8 cellular contexts compared by ENCODE assay signal in genomic region chr15:66703540-66703941, GRCh38. TPM values are rescaled to one million over a fixed set of nuclear protein-coding genes. Genes with fewer than 3 reads are reported as not detected.
DNase-seq lines count a peak whose midpoint lies in the region; ATAC-seq, FAIRE-seq and TF ChIP-seq lines count a peak whose summit lies in the region.

No MANE protein-coding gene starts in this region.

- peaks cover 0 to 18% (median 0%) of the 10 kb centered on the region in 11 experiments; a peak in 4 of 22 replicates for H3K36me3 ChIP-seq in BLaER1 treated with 17β-estradiol and CSF1 and Interleukin-3, amounts not matched to agents 10 nM and 100 nM
- no peaks in the 10 kb centered on the region for H3K36me3 ChIP-seq in HUES48 (ENCODE audit: control insufficient read depth, insufficient read depth, low read length)
- no peaks in the 10 kb centered on the region for H3K36me3 ChIP-seq in upper lobe of right lung

- H3K4me1 ChIP-seq in BLaER1 treated with 17β-estradiol and CSF1 and Interleukin-3, amounts not matched to agents 10 nM and 100 nM: peaks cover 23 to 51% (median 33%) of the 10 kb centered on the region in 10 experiments; a peak in 19 of 20 replicates
- peaks cover 35% of the 10 kb centered on the region for H3K4me1 ChIP-seq in HUES48 (ENCODE audit: control insufficient read depth, insufficient read depth, low read length)
- peaks cover 42% of the 10 kb centered on the region for H3K4me1 ChIP-seq in upper lobe of right lung

- H3K27me3 ChIP-seq in BLaER1 treated with 17β-estradiol and CSF1 and Interleukin-3, amounts not matched to agents 10 nM and 100 nM: peaks cover 21 to 62% (median 51%) of the 10 kb centered on the region in 11 experiments
- peaks cover 44% of the 10 kb centered on the region for H3K27me3 ChIP-seq in HUES48 (ENCODE audit: control insufficient read depth, insufficient read depth, low read length)
- no peaks in the 10 kb centered on the region for H3K27me3 ChIP-seq in layer of hippocampus (ENCODE audit: control insufficient read depth, insufficient read depth, low read length)
- H3K27me3 ChIP-seq in upper lobe of right lung: no peaks in the 10 kb centered on the region

- in situ Hi-C loops in astrocyte of the cerebellum (cut with HindIII; ENCODE audit: low sequenced_read_pairs): loop anchor here (5.0 kb wide), 1 partner anchor 106 kb away; no protein-coding TSS in a partner anchor

- TF ChIP-seq CTCF in astrocyte of the cerebellum (IDR thresholded peaks at IDR 0.05; ENCODE audit: low read depth, low read length, missing control alignments) (no peak), upper lobe of right lung (IDR thresholded peaks at IDR 0.05) (no peak)

- intact Hi-C loops in upper lobe of right lung (cut with DNase I): loop anchor here (10.0 kb wide), 1 partner anchor 89 kb away; no protein-coding TSS in a partner anchor

- ATAC-seq in upper lobe of right lung: no peak

- H3K4me3 ChIP-seq in BLaER1 treated with 17β-estradiol and CSF1 and Interleukin-3, amounts not matched to agents 10 nM and 100 nM: peak overlapping the region; percentile 60 to 93 (median 72)
- H3K4me3 ChIP-seq in HUES48 (ENCODE audit: low read depth, low read length): peak overlapping the region; percentile 87
- H3K4me3 ChIP-seq in astrocyte of the cerebellum (ENCODE audit: low read depth, low read length): peak overlapping the region; percentile 63
- peak overlapping the region; percentile 60 for H3K4me3 ChIP-seq in upper lobe of right lung

- H3K27ac ChIP-seq in BLaER1 treated with 17β-estradiol and CSF1 and Interleukin-3, amounts not matched to agents 10 nM and 100 nM: peak overlapping the region in 10 of 11 experiments; percentile 74 to 96 (median 89); a peak in 20 of 22 replicates
- H3K27ac ChIP-seq in HUES48 (ENCODE audit: low read depth, low read length) (peak overlapping the region; percentile 12), layer of hippocampus (ENCODE audit: low read depth, low read length) (peak overlapping the region; percentile 46), upper lobe of right lung (peak overlapping the region; percentile 85)

- DNase-seq in astrocyte of the cerebellum (ENCODE audit: low read depth) (no peak), upper lobe of right lung (peak; percentile 77), HTR-8/SVneo (ENCODE audit: insufficient read length, low spot score) (no peak), NCI-H345 treated with DMSO at 0.1 percent for 48 hours (lab: John Stamatoyannopoulos, UW; ENCODE audit: unreplicated experiment) (no peak), H4 (ENCODE audit: low spot score) (no peak)

- H3K4me2 ChIP-seq in BLaER1 treated with 17β-estradiol and CSF1 and Interleukin-3, amounts not matched to agents 10 nM and 100 nM: peak overlapping the region; percentile 92 to 100 (median 99)

- H3K9me3 ChIP-seq in BLaER1 treated with 17β-estradiol and CSF1 and Interleukin-3, amounts not matched to agents 10 nM and 100 nM (replicated peaks in 1 of 11): no peaks in the 10 kb centered on the region
- H3K9me3 ChIP-seq in HUES48 (ENCODE audit: control insufficient read depth, insufficient read depth, low read length) (no peaks in the 10 kb centered on the region), upper lobe of right lung (no peaks in the 10 kb centered on the region)

- no peak for FAIRE-seq in HTR-8/SVneo (lab: Jason Lieb, UNC)

- peak overlapping the region; percentile 68 to 90 (median 84) for H3K9ac ChIP-seq in BLaER1 treated with 17β-estradiol and CSF1 and Interleukin-3, amounts not matched to agents 10 nM and 100 nM
- no peak overlapping the region for H3K9ac ChIP-seq in HUES48 (ENCODE audit: low read depth, low read length)

- H4K20me1 ChIP-seq in BLaER1 treated with 17β-estradiol and CSF1 and Interleukin-3, amounts not matched to agents 10 nM and 100 nM: peaks cover 9 to 59% (median 36%) of the 10 kb centered on the region in 11 experiments; a peak in 21 of 22 replicates

RNA-seq across cellular contexts. Expression of gene SMAD6, which starts 1.5 kb away (rescaled TPM):
- total RNA-seq in upper lobe of right lung: 167 TPM
- 3.4 and 4.7 TPM in 2 replicates for total RNA-seq in H4 (2014; rRNA removed; shearing (Covaris generic))

Comparison
In these comparisons a context has a peak if more than half of its experiments do, and no peak if none do; other contexts are left out.
1. H3K27ac ChIP-seq: peak in every context shown above with its lines; median percentile 89 in BLaER1 treated with 17β-estradiol and CSF1 and Interleukin-3, amounts not matched to agents 10 nM and 100 nM; 85 in upper lobe of right lung; 46 in layer of hippocampus; 12 in HUES48.
2. RNA of gene SMAD6, which starts 1.5 kb away (total RNA-seq): 167 TPM in upper lobe of right lung (single experiment); 3.4 to 4.7 TPM in H4; every median in the first group is over 10 times any median in the second.
3. Peak in every context shown above with its lines, with median percentiles within 50 percentile points of each other: H3K4me3 ChIP-seq.